In genomic region chr2:120938132-120938771, GRCh38 we compare ENCODE assay signal across 13 cellular contexts.
A peak's percentile ranks its signal among the peaks of the same experiment; 100 is the strongest.
DNase-seq lines count a peak whose midpoint lies in the region; ATAC-seq and TF ChIP-seq lines count a peak whose summit lies in the region.
"Had no signal": no experiment of that assay in that cellular context is flagged by ENCODE, and none has a peak within 500 bp of the region (broad histone marks: within the 10 kb centered on the region; RNA-seq: fewer than 3 reads in every experiment).

No MANE protein-coding gene starts in this region.

- H3K18ac ChIP-seq in mesendoderm (ENCODE audit: low read length): peak overlapping the region; percentile 63

- peak overlapping the region; percentile 7 for H3K23ac ChIP-seq in mesendoderm (ENCODE audit: low read length)

- H3K27ac ChIP-seq in right cardiac atrium (ENCODE audit: low read length): peak overlapping the region; percentile 28
- peak overlapping the region; percentile 29 for H3K27ac ChIP-seq in mesendoderm (ENCODE audit: low read depth, low read length)

- no peak overlapping the region for H3K4me3 ChIP-seq in right cardiac atrium (ENCODE audit: low read length)
- H3K4me3 ChIP-seq in mesendoderm (ENCODE audit: low read length): no peak overlapping the region

- ATAC-seq in right cardiac atrium (peak; percentile 7 to 20), HG02571 (IDR thresholded peaks at IDR 0.05; ENCODE audit: unreplicated experiment) (no peak)
- ATAC-seq: activated CD8-positive, alpha-beta T cell treated with anti-CD3 and anti-CD28 coated beads, Interleukin-2, amount 10 ng/mL, durations not matched to agents 7 days and 5 days had no signal

- peaks cover 9% of the 10 kb centered on the region for H3K79me1 ChIP-seq in mesendoderm (ENCODE audit: low read length)

- H2BK120ac ChIP-seq in mesendoderm (ENCODE audit: low read depth, low read length): no peak overlapping the region

- H2BK5ac ChIP-seq in mesendoderm (ENCODE audit: low read length): peak overlapping the region; percentile 94

- CTCF ChIA-PET in Calu3 (lab: Charles Lee): no interaction called here

- H3K27ac Mint-ChIP-seq in brain (peak overlapping the region; percentile 8 to 83 (median 74)), Calu3 (ENCODE audit: unreplicated experiment) (no peak overlapping the region)
- H3K27ac Mint-ChIP-seq: activated CD8-positive, alpha-beta T cell treated with anti-CD3 and anti-CD28 coated beads, Interleukin-2, amount 10 ng/mL, durations not matched to agents 7 days and 5 days; activated T-helper 2 cell treated with anti-CD3 and anti-CD28 coated beads, Interferon-gamma antibody, Interleukin-2, Interleukin-4, amounts not matched to agents 10 μg/mL and 5 μg/mL and 100 μg/mL, durations not matched to agents 14 hours and 24 hours and 36 hours; stimulated activated naive CD8-positive, alpha-beta T cell treated with anti-CD3 and anti-CD28 coated beads, Interleukin-15, Interleukin-2, amounts not matched to agents 100 ng/mL and 50 ng/mL, for 24 hours had no signal

- no peak overlapping the region for H3K4me2 ChIP-seq in mesendoderm (ENCODE audit: low read length)

- no peak overlapping the region for H4K8ac ChIP-seq in mesendoderm (ENCODE audit: low read depth, low read length)

- H3K9me3 ChIP-seq in right cardiac atrium (ENCODE audit: control insufficient read depth, low read length): no peaks in the 10 kb centered on the region

- TF ChIP-seq CTCF in brain (conservative IDR thresholded peaks at IDR 0.05) (no peak), Calu3 (IDR thresholded peaks at IDR 0.05; ENCODE audit: unreplicated experiment) (no peak)

- intact Hi-C loops in right cardiac atrium (cut with DNase I): no loop called here
- intact Hi-C loops in cardiac septum (cut with DNase I): no loop called here
- intact Hi-C loops in Calu3 (cut with micrococcal nuclease; ENCODE audit: unreplicated experiment): no loop called here

- H3K79me2 ChIP-seq in mesendoderm (ENCODE audit: control insufficient read depth, insufficient read depth, low read length): no peaks in the 10 kb centered on the region

- H3K4me1 Mint-ChIP-seq in brain (peaks cover 72% of the 10 kb centered on the region), Calu3 (ENCODE audit: low read depth, unreplicated experiment) (peaks cover 64% of the 10 kb centered on the region)

- H3K9me3 Mint-ChIP-seq in brain: peaks cover 0 to 4% (median 0%) of the 10 kb centered on the region in 5 experiments
- H3K9me3 Mint-ChIP-seq in Calu3 (ENCODE audit: low read depth, unreplicated experiment): no peaks in the 10 kb centered on the region
- H3K9me3 Mint-ChIP-seq: activated T-helper 2 cell treated with anti-CD3 and anti-CD28 coated beads, Interferon-gamma antibody, Interleukin-2, Interleukin-4, amounts not matched to agents 10 μg/mL and 5 μg/mL and 100 μg/mL, durations not matched to agents 14 hours and 24 hours and 36 hours; neural crest cell had no signal

- H3K36me3 Mint-ChIP-seq in brain (peaks cover 11% of the 10 kb centered on the region), Calu3 (ENCODE audit: insufficient read depth, unreplicated experiment) (peaks cover 14% of the 10 kb centered on the region)

- H3K36me3 ChIP-seq in mesendoderm (ENCODE audit: control insufficient read depth, insufficient read depth, low read length): no peaks in the 10 kb centered on the region

- no peak overlapping the region for H2BK15ac ChIP-seq in mesendoderm (replicated peaks; ENCODE audit: low read depth)

- H3K27me3 Mint-ChIP-seq in brain (peaks cover 3% of the 10 kb centered on the region), Calu3 (ENCODE audit: unreplicated experiment) (no peaks in the 10 kb centered on the region)
- H3K27me3 Mint-ChIP-seq: stimulated activated naive CD8-positive, alpha-beta T cell treated with anti-CD3 and anti-CD28 coated beads, Interleukin-15, Interleukin-2, amounts not matched to agents 100 ng/mL and 50 ng/mL, for 24 hours had no signal

- H3K27me3 ChIP-seq in right cardiac atrium (ENCODE audit: control insufficient read depth, insufficient read depth) (no peaks in the 10 kb centered on the region), mesendoderm (ENCODE audit: insufficient read depth, low read length, poor library complexity) (no peaks in the 10 kb centered on the region)

- peak overlapping the region; percentile 81 for H3K56ac ChIP-seq in mesendoderm (ENCODE audit: low read length)

- peak overlapping the region; percentile 85 for H3K4ac ChIP-seq in mesendoderm (ENCODE audit: low read depth, low read length)

- WGBS in right cardiac atrium: 31% methylated on average over 10 of the region's 10 CpGs
- WGBS in mesendoderm (ENCODE audit: extremely low coverage, insufficient coverage, low lambda C conversion rate): no CpG with 5 or more reads among the region's 10 CpGs

- DNase-seq in right cardiac atrium (peak in 1 of 3 donors; percentile 65), cardiac septum (ENCODE audit: low spot score) (no peak), mesendoderm (peak; percentile 79), Calu3 (no peak), COR-L47 (lab: John Stamatoyannopoulos, UW) (no peak), NCI-H1694 (lab: John Stamatoyannopoulos, UW) (no peak)
- DNase-seq: activated CD8-positive, alpha-beta T cell treated with anti-CD3 and anti-CD28 coated beads, Interleukin-2, amount 10 ng/mL, durations not matched to agents 7 days and 5 days; NCI-H524 had no signal

- peak overlapping the region; percentile 66 for H4K5ac ChIP-seq in mesendoderm (ENCODE audit: low read length)

- no peak overlapping the region for H3K9ac ChIP-seq in mesendoderm (ENCODE audit: low read length)

- H3K4me3 Mint-ChIP-seq in brain (no peak overlapping the region), Calu3 (ENCODE audit: low read depth, unreplicated experiment) (no peak overlapping the region)
- H3K4me3 Mint-ChIP-seq: activated CD8-positive, alpha-beta T cell treated with anti-CD3 and anti-CD28 coated beads, Interleukin-2, amount 10 ng/mL, durations not matched to agents 7 days and 5 days; neural crest cell; stimulated activated naive CD8-positive, alpha-beta T cell treated with anti-CD3 and anti-CD28 coated beads, Interleukin-15, Interleukin-2, amounts not matched to agents 100 ng/mL and 50 ng/mL, for 24 hours had no signal

- no TSS peak for BruUV-seq in Calu3 (replicated peaks; lab: Mats Ljungman, UMichigan)

- H3K4me1 ChIP-seq in right cardiac atrium (ENCODE audit: control insufficient read depth, insufficient read depth, low read length) (peaks cover 8% of the 10 kb centered on the region), mesendoderm (ENCODE audit: control insufficient read depth, low read depth, low read length) (peaks cover 22% of the 10 kb centered on the region)

- H2AK5ac ChIP-seq in mesendoderm (ENCODE audit: low read length): peak overlapping the region; percentile 88
